Comparison of ENCODE assay signal across 21 cellular contexts in genomic region chr5:178274826-178275537, GRCh38.
"Had no signal": no experiment of that assay in that cellular context is flagged by ENCODE, and none has a peak within 500 bp of the region (broad histone marks: within the 10 kb centered on the region; RNA-seq: fewer than 3 reads in every experiment).

No MANE protein-coding gene starts in this region.

- H3K9me3 Mint-ChIP-seq: effector memory CD8-positive, alpha-beta T cell; immature natural killer cell; natural killer cell; stimulated activated naive CD8-positive, alpha-beta T cell treated with anti-CD3 and anti-CD28 coated beads, Interleukin-15, amount 100 ng/mL, for 72 hours had no signal

- H3K9ac ChIP-seq: parathyroid adenoma had no signal

- H3K9me3 ChIP-seq: right lobe of liver, suprapubic skin, vagina had no signal

- H3K27me3 ChIP-seq: right lobe of liver, vagina had no signal

- ATAC-seq: effector memory CD8-positive, alpha-beta T cell; left lobe of liver; natural killer cell; right lobe of liver had no signal

- H2AFZ ChIP-seq: parathyroid adenoma had no signal

- DNase-seq: cortex of kidney; effector memory CD8-positive, alpha-beta T cell; erythroblast; esophagus squamous epithelium; foreskin melanocyte; hypothalamus; immature natural killer cell; mesendoderm; midbrain; natural killer cell; small intestine; stimulated activated CD4-positive, alpha-beta T cell treated with anti-CD3 and anti-CD28 coated beads, Interleukin-15, amount 100 ng/mL, for 24 hours; stimulated activated CD4-positive, alpha-beta T cell treated with anti-CD3 and anti-CD28 coated beads, Interleukin-2, amount 100 ng/mL, for 48 hours; stimulated activated naive CD4-positive, alpha-beta T cell; stimulated activated naive CD8-positive, alpha-beta T cell treated with anti-CD3 and anti-CD28 coated beads, Interleukin-15, amount 100 ng/mL, for 72 hours had no signal

- H3K36me3 Mint-ChIP-seq: immature natural killer cell, natural killer cell had no signal

- H3K36me3 ChIP-seq: esophagus squamous epithelium, right lobe of liver, suprapubic skin, vagina had no signal

- H3K4me1 ChIP-seq: parathyroid adenoma, right lobe of liver had no signal

- H3K27ac ChIP-seq: esophagus squamous epithelium, parathyroid adenoma, right lobe of liver, suprapubic skin, vagina had no signal

- H3K4me3 ChIP-seq: esophagus squamous epithelium, right lobe of liver, suprapubic skin, vagina had no signal

- H3K27ac Mint-ChIP-seq: effector memory CD8-positive, alpha-beta T cell; immature natural killer cell; natural killer cell; progenitor cell of endocrine pancreas had no signal

- H3K4me3 Mint-ChIP-seq: effector memory CD8-positive, alpha-beta T cell; immature natural killer cell; natural killer cell; stimulated activated naive CD8-positive, alpha-beta T cell treated with anti-CD3 and anti-CD28 coated beads, Interleukin-15, amount 100 ng/mL, for 72 hours had no signal
